ENCODE assay signal across 27 cellular contexts in the genomic region with DNA sequence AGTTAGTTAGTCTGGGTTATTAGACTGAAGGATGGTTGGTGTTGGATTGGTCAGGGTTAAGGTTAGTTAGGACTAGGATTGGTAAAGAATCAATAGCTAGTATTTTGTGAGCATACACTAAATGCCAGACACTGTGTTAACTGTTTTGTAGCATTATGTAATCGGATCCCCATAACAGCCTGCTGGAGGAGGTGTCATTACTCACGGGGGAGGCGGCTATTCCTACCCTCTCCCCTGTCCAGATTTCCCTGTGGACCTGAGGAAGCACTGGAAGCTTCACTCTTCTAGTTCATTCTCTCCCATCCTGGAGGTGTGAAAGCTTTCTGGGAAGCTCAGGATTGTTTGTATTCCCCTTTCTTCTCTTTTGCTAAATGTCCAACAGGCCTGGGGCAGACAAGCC. TPM values are rescaled to one million over a fixed set of nuclear protein-coding genes. Genes with fewer than 3 reads are reported as not detected.
DNase-seq lines count a peak whose midpoint lies in the region; ATAC-seq and TF ChIP-seq lines count a peak whose summit lies in the region.
"Had no signal": no experiment of that assay in that cellular context is flagged by ENCODE, and none has a peak within 500 bp of the region (broad histone marks: within the 10 kb centered on the region; RNA-seq: fewer than 3 reads in every experiment).

No MANE protein-coding gene starts in this region.

- no peaks in the 10 kb centered on the region for H3K27me3 ChIP-seq in BLaER1
- H3K27me3 ChIP-seq in BLaER1 treated with 17β-estradiol and CSF1 and Interleukin-3, amounts not matched to agents 10 nM and 100 nM: no peaks in the 10 kb centered on the region

- no peak overlapping the region for H3K27ac Mint-ChIP-seq in activated CD8-positive, alpha-beta T cell treated with anti-CD3 and anti-CD28 coated beads for 36 hours
- H3K27ac Mint-ChIP-seq: CD4-positive, alpha-beta T cell; GM23338; HFFc6 had no signal

- H3K9ac ChIP-seq in BLaER1: no peak overlapping the region
- no peak overlapping the region; a peak in 2 of 22 replicates for H3K9ac ChIP-seq in BLaER1 treated with 17β-estradiol and CSF1 and Interleukin-3, amounts not matched to agents 10 nM and 100 nM

- H3K4me1 Mint-ChIP-seq in activated T-cell treated with anti-CD3 and anti-CD28 coated beads, Interleukin-2, amount 50 U/mL, for 4 hours (ENCODE audit: low read depth): no peaks in the 10 kb centered on the region
- no peaks in the 10 kb centered on the region for H3K4me1 Mint-ChIP-seq in activated CD8-positive, alpha-beta T cell treated with anti-CD3 and anti-CD28 coated beads for 36 hours (ENCODE audit: low read depth)
- H3K4me1 Mint-ChIP-seq: GM23338, H9 had no signal

- H4K20me1 ChIP-seq in BLaER1: no peaks in the 10 kb centered on the region
- no peaks in the 10 kb centered on the region for H4K20me1 ChIP-seq in BLaER1 treated with 17β-estradiol and CSF1 and Interleukin-3, amounts not matched to agents 10 nM and 100 nM

- peak overlapping the region; percentile 89 for H3K4me2 ChIP-seq in BLaER1
- peak overlapping the region in 9 of 11 experiments; percentile 78 to 95 (median 90); a peak in 18 of 22 replicates for H3K4me2 ChIP-seq in BLaER1 treated with 17β-estradiol and CSF1 and Interleukin-3, amounts not matched to agents 10 nM and 100 nM
- H3K4me2 ChIP-seq: GM23338, PC-9 had no signal

- no peaks in the 10 kb centered on the region for H3K9me3 Mint-ChIP-seq in activated T-cell treated with anti-CD3 and anti-CD28 coated beads, Interleukin-2, amount 50 U/mL, for 4 hours
- H3K9me3 Mint-ChIP-seq in activated CD8-positive, alpha-beta T cell treated with anti-CD3 and anti-CD28 coated beads for 36 hours: no peaks in the 10 kb centered on the region
- H3K9me3 Mint-ChIP-seq: CD4-positive, alpha-beta T cell; GM23338; H9; HFFc6 had no signal

- no peak for TF ChIP-seq CTCF in activated CD8-positive, alpha-beta T cell treated with anti-CD3 and anti-CD28 coated beads for 36 hours (IDR thresholded peaks at IDR 0.05)

- H3K27ac ChIP-seq in BLaER1: peak overlapping the region; percentile 89
- H3K27ac ChIP-seq in BLaER1 treated with 17β-estradiol and CSF1 and Interleukin-3, amounts not matched to agents 10 nM and 100 nM: peak overlapping the region in 6 of 11 experiments; percentile 77 to 95 (median 90); a peak in 11 of 22 replicates
- H3K27ac ChIP-seq: PC-9, SJSA1 had no signal

- H3K9me3 ChIP-seq in BLaER1: no peaks in the 10 kb centered on the region
- H3K9me3 ChIP-seq in BLaER1 treated with 17β-estradiol and CSF1 and Interleukin-3, amounts not matched to agents 10 nM and 100 nM (replicated peaks in 1 of 11): no peaks in the 10 kb centered on the region
- H3K9me3 ChIP-seq: SJSA1 had no signal

- no peak overlapping the region for H3K4me3 ChIP-seq in BLaER1
- no peak overlapping the region for H3K4me3 ChIP-seq in BLaER1 treated with 17β-estradiol and CSF1 and Interleukin-3, amounts not matched to agents 10 nM and 100 nM
- H3K4me3 ChIP-seq: GM23338, PC-9, SJSA1 had no signal

- peaks cover 8% of the 10 kb centered on the region for H3K27me3 Mint-ChIP-seq in activated T-cell treated with anti-CD3 and anti-CD28 coated beads, Interleukin-2, amount 50 U/mL, for 4 hours (ENCODE audit: low read depth)
- H3K27me3 Mint-ChIP-seq in activated CD8-positive, alpha-beta T cell treated with anti-CD3 and anti-CD28 coated beads for 36 hours: peaks cover 8% of the 10 kb centered on the region
- H3K27me3 Mint-ChIP-seq: CD4-positive, alpha-beta T cell had no signal

- H3K4me3 Mint-ChIP-seq in activated T-cell treated with anti-CD3 and anti-CD28 coated beads, Interleukin-2, amount 50 U/mL, for 4 hours: no peak overlapping the region
- H3K4me3 Mint-ChIP-seq in activated CD8-positive, alpha-beta T cell treated with anti-CD3 and anti-CD28 coated beads for 36 hours: no peak overlapping the region
- H3K4me3 Mint-ChIP-seq: CD4-positive, alpha-beta T cell; GM23338; H9; HFFc6 had no signal

- intact Hi-C loops in activated CD8-positive, alpha-beta T cell treated with anti-CD3 and anti-CD28 coated beads for 36 hours (cut with micrococcal nuclease): no loop called here

- peaks cover 93% of the 10 kb centered on the region for H3K4me1 ChIP-seq in BLaER1
- peaks cover 33 to 95% (median 90%) of the 10 kb centered on the region in 10 experiments for H3K4me1 ChIP-seq in BLaER1 treated with 17β-estradiol and CSF1 and Interleukin-3, amounts not matched to agents 10 nM and 100 nM
- H3K4me1 ChIP-seq: SJSA1 had no signal

- H3K36me3 ChIP-seq in BLaER1: no peaks in the 10 kb centered on the region
- H3K36me3 ChIP-seq in BLaER1 treated with 17β-estradiol and CSF1 and Interleukin-3, amounts not matched to agents 10 nM and 100 nM: no peaks in the 10 kb centered on the region
- H3K36me3 ChIP-seq: SJSA1 had no signal

- H3K36me3 Mint-ChIP-seq in activated T-cell treated with anti-CD3 and anti-CD28 coated beads, Interleukin-2, amount 50 U/mL, for 4 hours (ENCODE audit: insufficient read depth): no peaks in the 10 kb centered on the region
- H3K36me3 Mint-ChIP-seq in activated CD8-positive, alpha-beta T cell treated with anti-CD3 and anti-CD28 coated beads for 36 hours (ENCODE audit: low read depth): no peaks in the 10 kb centered on the region

- CTCF ChIA-PET in activated CD8-positive, alpha-beta T cell treated with anti-CD3 and anti-CD28 coated beads for 36 hours (lab: Charles Lee): interaction anchor here (1.3 to 1.8 kb wide), 2 partner anchors 9 to 40 kb away, joined by 3 to 5 read pairs; a partner anchor contains a TSS

- DNase-seq in NCI-H524 treated with DMSO at 0.1 percent for 48 hours (lab: John Stamatoyannopoulos, UW): peak; percentile 12
- DNase-seq in left kidney (ENCODE audit: low read depth, low spot score): peak; percentile 56
- no peak for DNase-seq in activated T-cell treated with anti-CD3 and anti-CD28 coated beads, Interleukin-2, amount 50 U/mL, for 4 hours
- DNase-seq in activated CD8-positive, alpha-beta T cell treated with anti-CD3 and anti-CD28 coated beads for 36 hours: no peak
- DNase-seq: CD4-positive, alpha-beta T cell; H9; HFFc6; Kasumi-1; NCI-H1092 treated with DMSO at 0.1 percent for 48 hours; NCI-H1436; NCI-H187; NCI-H2081 treated with DMSO at 0.1 percent for 48 hours; NCI-H446 treated with DMSO at 0.1 percent for 48 hours; NCI-H526 treated with DMSO at 0.1 percent for 48 hours; PC-9; Right ventricle myocardium superior; T-helper 2 cell had no signal

- POLR2A ChIA-PET in activated CD8-positive, alpha-beta T cell treated with anti-CD3 and anti-CD28 coated beads for 36 hours (lab: Charles Lee): no interaction called here

- ATAC-seq in GM21717 (IDR thresholded peaks at IDR 0.05; ENCODE audit: unreplicated experiment): no peak
- ATAC-seq in activated T-cell treated with anti-CD3 and anti-CD28 coated beads, Interleukin-2, amount 50 U/mL, for 4 hours: no peak
- no peak for ATAC-seq in activated CD8-positive, alpha-beta T cell treated with anti-CD3 and anti-CD28 coated beads for 36 hours
- no peak for ATAC-seq in HG03095 (IDR thresholded peaks at IDR 0.05; ENCODE audit: unreplicated experiment)
- ATAC-seq: GM23338, HepG2 had no signal

RNA-seq across cellular contexts. Expression of a gene that starts 40.5 kb away (rescaled TPM):
- total RNA-seq in activated T-cell treated with anti-CD3 and anti-CD28 coated beads, Interleukin-2, amount 50 U/mL, for 4 hours: under 1 TPM; 0.60 to 0.95 (median 0.68) TPM
- total RNA-seq in activated CD8-positive, alpha-beta T cell treated with anti-CD3 and anti-CD28 coated beads for 36 hours: 1 to 10 TPM; 1.2 to 2.4 TPM
- total RNA-seq: HFFc6, M059J, RPMI7951, SJSA1 had no signal

RNA-seq across cellular contexts. Expression of a gene that starts 47.7 kb away (rescaled TPM):
- not detected for total RNA-seq in activated T-cell treated with anti-CD3 and anti-CD28 coated beads, Interleukin-2, amount 50 U/mL, for 4 hours
- total RNA-seq in activated CD8-positive, alpha-beta T cell treated with anti-CD3 and anti-CD28 coated beads for 36 hours: not detected
- total RNA-seq: CD4-positive, alpha-beta T cell; HepG2; HFFc6; HT1080; M059J; PC-9; RPMI7951; SJSA1 had no signal

Comparison
In these comparisons a context has a peak if more than half of its experiments do, and no peak if none do; other contexts are left out.
1. DNase-seq: peak in NCI-H524 treated with DMSO at 0.1 percent for 48 hours (single experiment) and left kidney (single experiment); none in activated T-cell treated with anti-CD3 and anti-CD28 coated beads, Interleukin-2, amount 50 U/mL, for 4 hours (single experiment) and activated CD8-positive, alpha-beta T cell treated with anti-CD3 and anti-CD28 coated beads for 36 hours (single experiment).